Comparison of ENCODE assay signal across 2 cellular contexts in the genomic region with DNA sequence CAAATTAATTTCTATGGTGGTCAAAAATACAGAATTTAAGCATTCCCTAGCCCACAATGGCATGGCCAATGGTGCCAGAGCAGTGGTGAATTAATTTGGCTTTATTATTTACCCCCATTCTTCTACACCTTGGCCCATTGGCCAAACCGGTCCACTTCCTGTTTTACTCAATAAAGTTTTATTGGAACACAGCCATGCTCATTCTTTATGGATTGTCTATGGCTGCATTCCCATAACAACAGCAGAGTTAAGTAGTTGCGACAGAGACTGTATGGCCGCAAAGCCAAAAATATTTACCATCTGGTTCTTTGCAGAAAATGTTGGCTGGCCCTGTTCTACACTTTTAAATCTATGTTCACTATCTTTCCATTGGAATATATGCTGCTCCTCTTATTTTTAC.
TF ChIP-seq lines count a peak whose summit lies in the region.

No MANE protein-coding gene starts in this region.

TF ChIP-seq in SK-N-SH, 30 proteins besides CTCF, POLR2A, EP300 and RAD21 (continued from another document):
- 0 out of 2 replicates have a peak, but pooled peaks have one; percentile 18 for TF ChIP-seq ELF1 (IDR thresholded peaks at IDR 0.05)

TF ChIP-seq in GM23338, 12 proteins besides CTCF, POLR2A, EP300 and RAD21:
- TF ChIP-seq, protein P1, sequence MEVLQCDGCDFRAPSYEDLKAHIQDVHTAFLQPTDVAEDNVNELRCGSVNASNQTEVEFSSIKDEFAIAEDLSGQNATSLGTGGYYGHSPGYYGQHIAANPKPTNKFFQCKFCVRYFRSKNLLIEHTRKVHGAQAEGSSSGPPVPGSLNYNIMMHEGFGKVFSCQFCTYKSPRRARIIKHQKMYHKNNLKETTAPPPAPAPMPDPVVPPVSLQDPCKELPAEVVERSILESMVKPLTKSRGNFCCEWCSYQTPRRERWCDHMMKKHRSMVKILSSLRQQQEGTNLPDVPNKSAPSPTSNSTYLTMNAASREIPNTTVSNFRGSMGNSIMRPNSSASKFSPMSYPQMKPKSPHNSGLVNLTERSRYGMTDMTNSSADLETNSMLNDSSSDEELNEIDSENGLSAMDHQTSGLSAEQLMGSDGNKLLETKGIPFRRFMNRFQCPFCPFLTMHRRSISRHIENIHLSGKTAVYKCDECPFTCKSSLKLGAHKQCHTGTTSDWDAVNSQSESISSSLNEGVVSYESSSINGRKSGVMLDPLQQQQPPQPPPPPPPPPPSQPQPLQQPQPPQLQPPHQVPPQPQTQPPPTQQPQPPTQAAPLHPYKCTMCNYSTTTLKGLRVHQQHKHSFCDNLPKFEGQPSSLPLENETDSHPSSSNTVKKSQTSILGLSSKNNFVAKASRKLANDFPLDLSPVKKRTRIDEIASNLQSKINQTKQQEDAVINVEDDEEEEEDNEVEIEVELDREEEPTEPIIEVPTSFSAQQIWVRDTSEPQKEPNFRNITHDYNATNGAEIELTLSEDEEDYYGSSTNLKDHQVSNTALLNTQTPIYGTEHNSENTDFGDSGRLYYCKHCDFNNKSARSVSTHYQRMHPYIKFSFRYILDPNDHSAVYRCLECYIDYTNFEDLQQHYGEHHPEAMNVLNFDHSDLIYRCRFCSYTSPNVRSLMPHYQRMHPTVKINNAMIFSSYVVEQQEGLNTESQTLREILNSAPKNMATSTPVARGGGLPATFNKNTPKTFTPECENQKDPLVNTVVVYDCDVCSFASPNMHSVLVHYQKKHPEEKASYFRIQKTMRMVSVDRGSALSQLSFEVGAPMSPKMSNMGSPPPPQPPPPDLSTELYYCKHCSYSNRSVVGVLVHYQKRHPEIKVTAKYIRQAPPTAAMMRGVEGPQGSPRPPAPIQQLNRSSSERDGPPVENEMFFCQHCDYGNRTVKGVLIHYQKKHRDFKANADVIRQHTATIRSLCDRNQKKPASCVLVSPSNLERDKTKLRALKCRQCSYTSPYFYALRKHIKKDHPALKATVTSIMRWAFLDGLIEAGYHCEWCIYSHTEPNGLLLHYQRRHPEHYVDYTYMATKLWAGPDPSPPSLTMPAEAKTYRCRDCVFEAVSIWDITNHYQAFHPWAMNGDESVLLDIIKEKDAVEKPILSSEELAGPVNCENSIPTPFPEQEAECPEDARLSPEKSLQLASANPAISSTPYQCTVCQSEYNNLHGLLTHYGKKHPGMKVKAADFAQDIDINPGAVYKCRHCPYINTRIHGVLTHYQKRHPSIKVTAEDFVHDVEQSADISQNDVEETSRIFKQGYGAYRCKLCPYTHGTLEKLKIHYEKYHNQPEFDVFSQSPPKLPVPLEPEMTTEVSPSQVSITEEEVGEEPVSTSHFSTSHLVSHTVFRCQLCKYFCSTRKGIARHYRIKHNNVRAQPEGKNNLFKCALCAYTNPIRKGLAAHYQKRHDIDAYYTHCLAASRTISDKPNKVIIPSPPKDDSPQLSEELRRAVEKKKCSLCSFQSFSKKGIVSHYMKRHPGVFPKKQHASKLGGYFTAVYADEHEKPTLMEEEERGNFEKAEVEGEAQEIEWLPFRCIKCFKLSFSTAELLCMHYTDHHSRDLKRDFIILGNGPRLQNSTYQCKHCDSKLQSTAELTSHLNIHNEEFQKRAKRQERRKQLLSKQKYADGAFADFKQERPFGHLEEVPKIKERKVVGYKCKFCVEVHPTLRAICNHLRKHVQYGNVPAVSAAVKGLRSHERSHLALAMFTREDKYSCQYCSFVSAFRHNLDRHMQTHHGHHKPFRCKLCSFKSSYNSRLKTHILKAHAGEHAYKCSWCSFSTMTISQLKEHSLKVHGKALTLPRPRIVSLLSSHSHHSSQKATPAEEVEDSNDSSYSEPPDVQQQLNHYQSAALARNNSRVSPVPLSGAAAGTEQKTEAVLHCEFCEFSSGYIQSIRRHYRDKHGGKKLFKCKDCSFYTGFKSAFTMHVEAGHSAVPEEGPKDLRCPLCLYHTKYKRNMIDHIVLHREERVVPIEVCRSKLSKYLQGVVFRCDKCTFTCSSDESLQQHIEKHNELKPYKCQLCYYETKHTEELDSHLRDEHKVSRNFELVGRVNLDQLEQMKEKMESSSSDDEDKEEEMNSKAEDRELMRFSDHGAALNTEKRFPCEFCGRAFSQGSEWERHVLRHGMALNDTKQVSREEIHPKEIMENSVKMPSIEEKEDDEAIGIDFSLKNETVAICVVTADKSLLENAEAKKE (CRISPR knock-in tag; IDR thresholded peaks at IDR 0.05) = no peak
- TF ChIP-seq STAT1 (IDR thresholded peaks at IDR 0.05; ENCODE audit: unreplicated experiment) (no peak), EZH2phosphoT487 (IDR thresholded peaks at IDR 0.05; ENCODE audit: unreplicated experiment) (no peak), POLR2AphosphoS5 (IDR thresholded peaks at IDR 0.05; ENCODE audit: low read depth) (no peak), ZNF331 (CRISPR knock-in tag; IDR thresholded peaks at IDR 0.05; ENCODE audit: low read depth) (no peak), JUNB (IDR thresholded peaks at IDR 0.05; ENCODE audit: unreplicated experiment) (no peak), NANOG (IDR thresholded peaks at IDR 0.05; ENCODE audit: borderline replicate concordance) (no peak), ZNF114 (CRISPR knock-in tag; IDR thresholded peaks at IDR 0.05) (no peak), EZH2 (IDR thresholded peaks at IDR 0.05; ENCODE audit: low read depth, unreplicated experiment) (no peak), CREB1 (CRISPR knock-in tag; IDR thresholded peaks at IDR 0.05; ENCODE audit: low read depth) (no peak)
- TF ChIP-seq, protein P2, sequence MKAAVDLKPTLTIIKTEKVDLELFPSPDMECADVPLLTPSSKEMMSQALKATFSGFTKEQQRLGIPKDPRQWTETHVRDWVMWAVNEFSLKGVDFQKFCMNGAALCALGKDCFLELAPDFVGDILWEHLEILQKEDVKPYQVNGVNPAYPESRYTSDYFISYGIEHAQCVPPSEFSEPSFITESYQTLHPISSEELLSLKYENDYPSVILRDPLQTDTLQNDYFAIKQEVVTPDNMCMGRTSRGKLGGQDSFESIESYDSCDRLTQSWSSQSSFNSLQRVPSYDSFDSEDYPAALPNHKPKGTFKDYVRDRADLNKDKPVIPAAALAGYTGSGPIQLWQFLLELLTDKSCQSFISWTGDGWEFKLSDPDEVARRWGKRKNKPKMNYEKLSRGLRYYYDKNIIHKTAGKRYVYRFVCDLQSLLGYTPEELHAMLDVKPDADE (IDR thresholded peaks at IDR 0.05) = no peak
- TF ChIP-seq, protein P3, sequence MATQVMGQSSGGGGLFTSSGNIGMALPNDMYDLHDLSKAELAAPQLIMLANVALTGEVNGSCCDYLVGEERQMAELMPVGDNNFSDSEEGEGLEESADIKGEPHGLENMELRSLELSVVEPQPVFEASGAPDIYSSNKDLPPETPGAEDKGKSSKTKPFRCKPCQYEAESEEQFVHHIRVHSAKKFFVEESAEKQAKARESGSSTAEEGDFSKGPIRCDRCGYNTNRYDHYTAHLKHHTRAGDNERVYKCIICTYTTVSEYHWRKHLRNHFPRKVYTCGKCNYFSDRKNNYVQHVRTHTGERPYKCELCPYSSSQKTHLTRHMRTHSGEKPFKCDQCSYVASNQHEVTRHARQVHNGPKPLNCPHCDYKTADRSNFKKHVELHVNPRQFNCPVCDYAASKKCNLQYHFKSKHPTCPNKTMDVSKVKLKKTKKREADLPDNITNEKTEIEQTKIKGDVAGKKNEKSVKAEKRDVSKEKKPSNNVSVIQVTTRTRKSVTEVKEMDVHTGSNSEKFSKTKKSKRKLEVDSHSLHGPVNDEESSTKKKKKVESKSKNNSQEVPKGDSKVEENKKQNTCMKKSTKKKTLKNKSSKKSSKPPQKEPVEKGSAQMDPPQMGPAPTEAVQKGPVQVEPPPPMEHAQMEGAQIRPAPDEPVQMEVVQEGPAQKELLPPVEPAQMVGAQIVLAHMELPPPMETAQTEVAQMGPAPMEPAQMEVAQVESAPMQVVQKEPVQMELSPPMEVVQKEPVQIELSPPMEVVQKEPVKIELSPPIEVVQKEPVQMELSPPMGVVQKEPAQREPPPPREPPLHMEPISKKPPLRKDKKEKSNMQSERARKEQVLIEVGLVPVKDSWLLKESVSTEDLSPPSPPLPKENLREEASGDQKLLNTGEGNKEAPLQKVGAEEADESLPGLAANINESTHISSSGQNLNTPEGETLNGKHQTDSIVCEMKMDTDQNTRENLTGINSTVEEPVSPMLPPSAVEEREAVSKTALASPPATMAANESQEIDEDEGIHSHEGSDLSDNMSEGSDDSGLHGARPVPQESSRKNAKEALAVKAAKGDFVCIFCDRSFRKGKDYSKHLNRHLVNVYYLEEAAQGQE (IDR thresholded peaks at IDR 0.05; ENCODE audit: unreplicated experiment) = no peak
